In the genomic region with DNA sequence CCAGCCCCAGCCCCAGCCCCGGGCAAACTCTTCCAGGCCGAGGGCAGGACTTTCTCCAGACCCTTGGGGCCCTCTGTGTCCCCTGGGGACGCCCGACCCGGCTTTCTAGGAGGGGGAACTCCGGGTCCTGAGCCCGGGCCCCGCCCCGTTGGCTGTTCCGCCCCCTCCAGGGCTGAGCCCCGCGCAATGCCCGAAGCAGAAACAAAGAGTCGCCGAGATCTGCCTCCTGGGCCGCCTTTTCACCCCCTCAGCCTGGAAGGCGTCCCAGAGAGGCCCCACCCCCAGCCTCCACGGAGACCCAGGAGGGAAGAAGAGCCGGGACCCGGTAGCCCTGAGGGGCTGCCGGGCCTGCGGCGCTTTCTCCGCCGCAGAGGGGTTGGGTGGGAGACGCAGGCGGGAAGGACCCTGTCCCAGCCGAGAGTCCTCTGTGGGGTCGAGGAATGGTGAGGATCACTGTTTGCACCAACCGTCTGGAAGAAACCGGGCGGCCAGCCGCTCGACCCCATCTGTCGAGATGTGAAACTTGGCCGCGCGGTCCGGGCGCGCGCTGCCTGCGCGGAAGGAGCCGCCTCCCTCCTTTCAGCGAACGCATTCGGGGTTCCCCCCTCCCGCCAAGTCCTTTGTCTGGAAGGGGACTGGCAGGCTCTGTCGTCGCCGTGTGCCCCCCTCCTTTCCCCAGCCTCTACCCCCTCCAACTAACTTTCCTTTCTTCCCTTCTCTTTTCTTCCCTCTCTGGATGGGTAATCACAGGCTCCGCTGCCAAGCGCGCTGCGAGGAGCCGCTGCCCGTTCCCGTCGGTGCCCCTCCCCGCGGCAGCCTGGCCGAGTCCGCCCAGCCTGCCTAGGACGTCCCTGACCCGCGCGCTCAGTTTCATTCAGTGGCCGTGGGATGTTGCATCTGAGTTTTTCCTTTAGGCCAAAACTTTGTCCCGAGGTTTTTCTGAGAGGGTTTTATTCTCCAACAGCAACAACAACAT, we compare ENCODE assay signal across 1 cellular context.
TF ChIP-seq lines count a peak whose summit lies in the region.

No MANE protein-coding gene starts in this region.

TF ChIP-seq in HEK293, 187 proteins besides CTCF, POLR2A, EP300 and RAD21 (continued from another document and continues in another):
- TF ChIP-seq, protein P1, sequence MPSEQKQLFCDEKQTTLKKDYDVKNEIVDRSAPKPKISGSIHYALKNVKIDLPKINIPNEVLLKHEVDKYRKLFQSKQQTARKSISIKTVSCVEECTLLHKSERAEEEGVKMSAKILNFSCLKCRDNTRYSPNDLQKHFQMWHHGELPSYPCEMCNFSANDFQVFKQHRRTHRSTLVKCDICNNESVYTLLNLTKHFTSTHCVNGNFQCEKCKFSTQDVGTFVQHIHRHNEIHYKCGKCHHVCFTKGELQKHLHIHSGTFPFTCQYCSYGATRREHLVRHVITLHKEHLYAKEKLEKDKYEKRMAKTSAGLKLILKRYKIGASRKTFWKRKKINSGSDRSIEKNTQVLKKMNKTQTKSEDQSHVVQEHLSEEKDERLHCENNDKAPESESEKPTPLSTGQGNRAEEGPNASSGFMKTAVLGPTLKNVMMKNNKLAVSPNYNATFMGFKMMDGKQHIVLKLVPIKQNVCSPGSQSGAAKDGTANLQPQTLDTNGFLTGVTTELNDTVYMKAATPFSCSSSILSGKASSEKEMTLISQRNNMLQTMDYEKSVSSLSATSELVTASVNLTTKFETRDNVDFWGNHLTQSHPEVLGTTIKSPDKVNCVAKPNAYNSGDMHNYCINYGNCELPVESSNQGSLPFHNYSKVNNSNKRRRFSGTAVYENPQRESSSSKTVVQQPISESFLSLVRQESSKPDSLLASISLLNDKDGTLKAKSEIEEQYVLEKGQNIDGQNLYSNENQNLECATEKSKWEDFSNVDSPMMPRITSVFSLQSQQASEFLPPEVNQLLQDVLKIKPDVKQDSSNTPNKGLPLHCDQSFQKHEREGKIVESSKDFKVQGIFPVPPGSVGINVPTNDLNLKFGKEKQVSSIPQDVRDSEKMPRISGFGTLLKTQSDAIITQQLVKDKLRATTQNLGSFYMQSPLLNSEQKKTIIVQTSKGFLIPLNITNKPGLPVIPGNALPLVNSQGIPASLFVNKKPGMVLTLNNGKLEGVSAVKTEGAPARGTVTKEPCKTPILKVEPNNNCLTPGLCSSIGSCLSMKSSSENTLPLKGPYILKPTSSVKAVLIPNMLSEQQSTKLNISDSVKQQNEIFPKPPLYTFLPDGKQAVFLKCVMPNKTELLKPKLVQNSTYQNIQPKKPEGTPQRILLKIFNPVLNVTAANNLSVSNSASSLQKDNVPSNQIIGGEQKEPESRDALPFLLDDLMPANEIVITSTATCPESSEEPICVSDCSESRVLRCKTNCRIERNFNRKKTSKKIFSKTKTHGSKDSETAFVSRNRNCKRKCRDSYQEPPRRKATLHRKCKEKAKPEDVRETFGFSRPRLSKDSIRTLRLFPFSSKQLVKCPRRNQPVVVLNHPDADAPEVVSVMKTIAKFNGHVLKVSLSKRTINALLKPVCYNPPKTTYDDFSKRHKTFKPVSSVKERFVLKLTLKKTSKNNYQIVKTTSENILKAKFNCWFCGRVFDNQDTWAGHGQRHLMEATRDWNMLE (tag by site-specific recombination; conservative IDR thresholded peaks at IDR 0.05; ENCODE audit: low read depth): no peak
- TF ChIP-seq, protein P2, sequence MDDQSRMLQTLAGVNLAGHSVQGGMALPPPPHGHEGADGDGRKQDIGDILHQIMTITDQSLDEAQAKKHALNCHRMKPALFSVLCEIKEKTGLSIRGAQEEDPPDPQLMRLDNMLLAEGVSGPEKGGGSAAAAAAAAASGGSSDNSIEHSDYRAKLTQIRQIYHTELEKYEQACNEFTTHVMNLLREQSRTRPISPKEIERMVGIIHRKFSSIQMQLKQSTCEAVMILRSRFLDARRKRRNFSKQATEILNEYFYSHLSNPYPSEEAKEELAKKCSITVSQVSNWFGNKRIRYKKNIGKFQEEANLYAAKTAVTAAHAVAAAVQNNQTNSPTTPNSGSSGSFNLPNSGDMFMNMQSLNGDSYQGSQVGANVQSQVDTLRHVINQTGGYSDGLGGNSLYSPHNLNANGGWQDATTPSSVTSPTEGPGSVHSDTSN (CRISPR knock-in tag; IDR thresholded peaks at IDR 0.05): no peak
- TF ChIP-seq ZNF629 (tag by site-specific recombination; IDR thresholded peaks at IDR 0.05) (0 out of 2 replicates have a peak, but pooled peaks have one; percentile 27), ZNF423 (tag by site-specific recombination; IDR thresholded peaks at IDR 0.05) (no peak), GLIS2 (tag by site-specific recombination; IDR thresholded peaks at IDR 0.05) (peak; percentile 71), ZBTB7A (tag by site-specific recombination; IDR thresholded peaks at IDR 0.05; ENCODE audit: low read depth) (peak; percentile 61; the same call in 1 of the 2 replicates), PRDM1 (tag by site-specific recombination; IDR thresholded peaks at IDR 0.05) (peak; percentile 83), ZNF366 (tag by site-specific recombination; conservative IDR thresholded peaks at IDR 0.05) (peak; percentile 85), ZEB2 (tag by site-specific recombination; IDR thresholded peaks at IDR 0.05) (peak; percentile 32; the same call in 1 of the 2 replicates), ZNF248 (tag by site-specific recombination; IDR thresholded peaks at IDR 0.05) (no peak), ZNF658 (tag by site-specific recombination; IDR thresholded peaks at IDR 0.05) (no peak), ZNF292 (tag by site-specific recombination; IDR thresholded peaks at IDR 0.05; ENCODE audit: borderline replicate concordance, low read depth) (no peak), ZNF530 (tag by site-specific recombination; IDR thresholded peaks at IDR 0.05; ENCODE audit: low read depth) (no peak), ZNF341 (tag by site-specific recombination; IDR thresholded peaks at IDR 0.05; ENCODE audit: low read depth) (peak; percentile 89), ZNF311 (tag by site-specific recombination; IDR thresholded peaks at IDR 0.05; ENCODE audit: borderline replicate concordance) (no peak), ZNF2 (tag by site-specific recombination; IDR thresholded peaks at IDR 0.05) (0 out of 2 replicates have a peak, but pooled peaks have one; percentile 51), ZNF24 (tag by site-specific recombination; IDR thresholded peaks at IDR 0.05) (no peak)
- TF ChIP-seq, protein P3, sequence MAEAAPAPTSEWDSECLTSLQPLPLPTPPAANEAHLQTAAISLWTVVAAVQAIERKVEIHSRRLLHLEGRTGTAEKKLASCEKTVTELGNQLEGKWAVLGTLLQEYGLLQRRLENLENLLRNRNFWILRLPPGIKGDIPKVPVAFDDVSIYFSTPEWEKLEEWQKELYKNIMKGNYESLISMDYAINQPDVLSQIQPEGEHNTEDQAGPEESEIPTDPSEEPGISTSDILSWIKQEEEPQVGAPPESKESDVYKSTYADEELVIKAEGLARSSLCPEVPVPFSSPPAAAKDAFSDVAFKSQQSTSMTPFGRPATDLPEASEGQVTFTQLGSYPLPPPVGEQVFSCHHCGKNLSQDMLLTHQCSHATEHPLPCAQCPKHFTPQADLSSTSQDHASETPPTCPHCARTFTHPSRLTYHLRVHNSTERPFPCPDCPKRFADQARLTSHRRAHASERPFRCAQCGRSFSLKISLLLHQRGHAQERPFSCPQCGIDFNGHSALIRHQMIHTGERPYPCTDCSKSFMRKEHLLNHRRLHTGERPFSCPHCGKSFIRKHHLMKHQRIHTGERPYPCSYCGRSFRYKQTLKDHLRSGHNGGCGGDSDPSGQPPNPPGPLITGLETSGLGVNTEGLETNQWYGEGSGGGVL (tag by site-specific recombination; IDR thresholded peaks at IDR 0.05): peak; percentile 97
- TF ChIP-seq, protein P4, sequence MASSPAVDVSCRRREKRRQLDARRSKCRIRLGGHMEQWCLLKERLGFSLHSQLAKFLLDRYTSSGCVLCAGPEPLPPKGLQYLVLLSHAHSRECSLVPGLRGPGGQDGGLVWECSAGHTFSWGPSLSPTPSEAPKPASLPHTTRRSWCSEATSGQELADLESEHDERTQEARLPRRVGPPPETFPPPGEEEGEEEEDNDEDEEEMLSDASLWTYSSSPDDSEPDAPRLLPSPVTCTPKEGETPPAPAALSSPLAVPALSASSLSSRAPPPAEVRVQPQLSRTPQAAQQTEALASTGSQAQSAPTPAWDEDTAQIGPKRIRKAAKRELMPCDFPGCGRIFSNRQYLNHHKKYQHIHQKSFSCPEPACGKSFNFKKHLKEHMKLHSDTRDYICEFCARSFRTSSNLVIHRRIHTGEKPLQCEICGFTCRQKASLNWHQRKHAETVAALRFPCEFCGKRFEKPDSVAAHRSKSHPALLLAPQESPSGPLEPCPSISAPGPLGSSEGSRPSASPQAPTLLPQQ (tag by site-specific recombination; IDR thresholded peaks at IDR 0.05): peak; percentile 36; the same call in 1 of the 2 replicates
- TF ChIP-seq, protein P5, sequence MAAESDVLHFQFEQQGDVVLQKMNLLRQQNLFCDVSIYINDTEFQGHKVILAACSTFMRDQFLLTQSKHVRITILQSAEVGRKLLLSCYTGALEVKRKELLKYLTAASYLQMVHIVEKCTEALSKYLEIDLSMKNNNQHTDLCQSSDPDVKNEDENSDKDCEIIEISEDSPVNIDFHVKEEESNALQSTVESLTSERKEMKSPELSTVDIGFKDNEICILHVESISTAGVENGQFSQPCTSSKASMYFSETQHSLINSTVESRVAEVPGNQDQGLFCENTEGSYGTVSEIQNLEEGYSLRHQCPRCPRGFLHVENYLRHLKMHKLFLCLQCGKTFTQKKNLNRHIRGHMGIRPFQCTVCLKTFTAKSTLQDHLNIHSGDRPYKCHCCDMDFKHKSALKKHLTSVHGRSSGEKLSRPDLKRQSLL (tag by site-specific recombination; IDR thresholded peaks at IDR 0.05): no peak
- TF ChIP-seq, protein P6, sequence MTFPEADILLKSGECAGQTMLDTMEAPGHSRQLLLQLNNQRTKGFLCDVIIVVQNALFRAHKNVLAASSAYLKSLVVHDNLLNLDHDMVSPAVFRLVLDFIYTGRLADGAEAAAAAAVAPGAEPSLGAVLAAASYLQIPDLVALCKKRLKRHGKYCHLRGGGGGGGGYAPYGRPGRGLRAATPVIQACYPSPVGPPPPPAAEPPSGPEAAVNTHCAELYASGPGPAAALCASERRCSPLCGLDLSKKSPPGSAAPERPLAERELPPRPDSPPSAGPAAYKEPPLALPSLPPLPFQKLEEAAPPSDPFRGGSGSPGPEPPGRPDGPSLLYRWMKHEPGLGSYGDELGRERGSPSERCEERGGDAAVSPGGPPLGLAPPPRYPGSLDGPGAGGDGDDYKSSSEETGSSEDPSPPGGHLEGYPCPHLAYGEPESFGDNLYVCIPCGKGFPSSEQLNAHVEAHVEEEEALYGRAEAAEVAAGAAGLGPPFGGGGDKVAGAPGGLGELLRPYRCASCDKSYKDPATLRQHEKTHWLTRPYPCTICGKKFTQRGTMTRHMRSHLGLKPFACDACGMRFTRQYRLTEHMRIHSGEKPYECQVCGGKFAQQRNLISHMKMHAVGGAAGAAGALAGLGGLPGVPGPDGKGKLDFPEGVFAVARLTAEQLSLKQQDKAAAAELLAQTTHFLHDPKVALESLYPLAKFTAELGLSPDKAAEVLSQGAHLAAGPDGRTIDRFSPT (tag by site-specific recombination; IDR thresholded peaks at IDR 0.05): peak; percentile 52
- TF ChIP-seq, protein P7, sequence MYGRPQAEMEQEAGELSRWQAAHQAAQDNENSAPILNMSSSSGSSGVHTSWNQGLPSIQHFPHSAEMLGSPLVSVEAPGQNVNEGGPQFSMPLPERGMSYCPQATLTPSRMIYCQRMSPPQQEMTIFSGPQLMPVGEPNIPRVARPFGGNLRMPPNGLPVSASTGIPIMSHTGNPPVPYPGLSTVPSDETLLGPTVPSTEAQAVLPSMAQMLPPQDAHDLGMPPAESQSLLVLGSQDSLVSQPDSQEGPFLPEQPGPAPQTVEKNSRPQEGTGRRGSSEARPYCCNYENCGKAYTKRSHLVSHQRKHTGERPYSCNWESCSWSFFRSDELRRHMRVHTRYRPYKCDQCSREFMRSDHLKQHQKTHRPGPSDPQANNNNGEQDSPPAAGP (tag by site-specific recombination; IDR thresholded peaks at IDR 0.05): no peak
- TF ChIP-seq, protein P8, sequence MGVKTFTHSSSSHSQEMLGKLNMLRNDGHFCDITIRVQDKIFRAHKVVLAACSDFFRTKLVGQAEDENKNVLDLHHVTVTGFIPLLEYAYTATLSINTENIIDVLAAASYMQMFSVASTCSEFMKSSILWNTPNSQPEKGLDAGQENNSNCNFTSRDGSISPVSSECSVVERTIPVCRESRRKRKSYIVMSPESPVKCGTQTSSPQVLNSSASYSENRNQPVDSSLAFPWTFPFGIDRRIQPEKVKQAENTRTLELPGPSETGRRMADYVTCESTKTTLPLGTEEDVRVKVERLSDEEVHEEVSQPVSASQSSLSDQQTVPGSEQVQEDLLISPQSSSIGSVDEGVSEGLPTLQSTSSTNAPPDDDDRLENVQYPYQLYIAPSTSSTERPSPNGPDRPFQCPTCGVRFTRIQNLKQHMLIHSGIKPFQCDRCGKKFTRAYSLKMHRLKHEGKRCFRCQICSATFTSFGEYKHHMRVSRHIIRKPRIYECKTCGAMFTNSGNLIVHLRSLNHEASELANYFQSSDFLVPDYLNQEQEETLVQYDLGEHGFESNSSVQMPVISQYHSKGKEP (tag by site-specific recombination; IDR thresholded peaks at IDR 0.05): no peak
- TF ChIP-seq, protein P9, sequence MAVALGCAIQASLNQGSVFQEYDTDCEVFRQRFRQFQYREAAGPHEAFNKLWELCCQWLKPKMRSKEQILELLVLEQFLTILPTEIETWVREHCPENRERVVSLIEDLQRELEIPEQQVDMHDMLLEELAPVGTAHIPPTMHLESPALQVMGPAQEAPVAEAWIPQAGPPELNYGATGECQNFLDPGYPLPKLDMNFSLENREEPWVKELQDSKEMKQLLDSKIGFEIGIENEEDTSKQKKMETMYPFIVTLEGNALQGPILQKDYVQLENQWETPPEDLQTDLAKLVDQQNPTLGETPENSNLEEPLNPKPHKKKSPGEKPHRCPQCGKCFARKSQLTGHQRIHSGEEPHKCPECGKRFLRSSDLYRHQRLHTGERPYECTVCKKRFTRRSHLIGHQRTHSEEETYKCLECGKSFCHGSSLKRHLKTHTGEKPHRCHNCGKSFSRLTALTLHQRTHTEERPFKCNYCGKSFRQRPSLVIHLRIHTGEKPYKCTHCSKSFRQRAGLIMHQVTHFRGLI (tag by site-specific recombination; IDR thresholded peaks at IDR 0.05): peak; percentile 65; the same call in 1 of the 2 replicates
- TF ChIP-seq, protein P10, sequence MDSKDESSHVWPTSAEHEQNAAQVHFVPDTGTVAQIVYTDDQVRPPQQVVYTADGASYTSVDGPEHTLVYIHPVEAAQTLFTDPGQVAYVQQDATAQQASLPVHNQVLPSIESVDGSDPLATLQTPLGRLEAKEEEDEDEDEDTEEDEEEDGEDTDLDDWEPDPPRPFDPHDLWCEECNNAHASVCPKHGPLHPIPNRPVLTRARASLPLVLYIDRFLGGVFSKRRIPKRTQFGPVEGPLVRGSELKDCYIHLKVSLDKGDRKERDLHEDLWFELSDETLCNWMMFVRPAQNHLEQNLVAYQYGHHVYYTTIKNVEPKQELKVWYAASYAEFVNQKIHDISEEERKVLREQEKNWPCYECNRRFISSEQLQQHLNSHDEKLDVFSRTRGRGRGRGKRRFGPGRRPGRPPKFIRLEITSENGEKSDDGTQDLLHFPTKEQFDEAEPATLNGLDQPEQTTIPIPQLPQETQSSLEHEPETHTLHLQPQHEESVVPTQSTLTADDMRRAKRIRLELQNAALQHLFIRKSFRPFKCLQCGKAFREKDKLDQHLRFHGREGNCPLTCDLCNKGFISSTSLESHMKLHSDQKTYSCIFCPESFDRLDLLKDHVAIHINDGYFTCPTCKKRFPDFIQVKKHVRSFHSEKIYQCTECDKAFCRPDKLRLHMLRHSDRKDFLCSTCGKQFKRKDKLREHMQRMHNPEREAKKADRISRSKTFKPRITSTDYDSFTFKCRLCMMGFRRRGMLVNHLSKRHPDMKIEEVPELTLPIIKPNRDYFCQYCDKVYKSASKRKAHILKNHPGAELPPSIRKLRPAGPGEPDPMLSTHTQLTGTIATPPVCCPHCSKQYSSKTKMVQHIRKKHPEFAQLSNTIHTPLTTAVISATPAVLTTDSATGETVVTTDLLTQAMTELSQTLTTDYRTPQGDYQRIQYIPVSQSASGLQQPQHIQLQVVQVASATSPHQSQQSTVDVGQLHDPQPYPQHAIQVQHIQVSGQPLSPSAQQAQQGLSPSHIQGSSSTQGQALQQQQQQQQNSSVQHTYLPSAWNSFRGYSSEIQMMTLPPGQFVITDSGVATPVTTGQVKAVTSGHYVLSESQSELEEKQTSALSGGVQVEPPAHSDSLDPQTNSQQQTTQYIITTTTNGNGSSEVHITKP (tag by site-specific recombination; IDR thresholded peaks at IDR 0.05): peak; percentile 53
